In genomic region chr3:127628788-127629456, GRCh38 we compare ENCODE assay signal across 8 cellular contexts. TPM values are rescaled to one million over a fixed set of nuclear protein-coding genes. Genes with fewer than 3 reads are reported as not detected.
DNase-seq lines count a peak whose midpoint lies in the region; ATAC-seq, FAIRE-seq and TF ChIP-seq lines count a peak whose summit lies in the region.

A gene with protein sequence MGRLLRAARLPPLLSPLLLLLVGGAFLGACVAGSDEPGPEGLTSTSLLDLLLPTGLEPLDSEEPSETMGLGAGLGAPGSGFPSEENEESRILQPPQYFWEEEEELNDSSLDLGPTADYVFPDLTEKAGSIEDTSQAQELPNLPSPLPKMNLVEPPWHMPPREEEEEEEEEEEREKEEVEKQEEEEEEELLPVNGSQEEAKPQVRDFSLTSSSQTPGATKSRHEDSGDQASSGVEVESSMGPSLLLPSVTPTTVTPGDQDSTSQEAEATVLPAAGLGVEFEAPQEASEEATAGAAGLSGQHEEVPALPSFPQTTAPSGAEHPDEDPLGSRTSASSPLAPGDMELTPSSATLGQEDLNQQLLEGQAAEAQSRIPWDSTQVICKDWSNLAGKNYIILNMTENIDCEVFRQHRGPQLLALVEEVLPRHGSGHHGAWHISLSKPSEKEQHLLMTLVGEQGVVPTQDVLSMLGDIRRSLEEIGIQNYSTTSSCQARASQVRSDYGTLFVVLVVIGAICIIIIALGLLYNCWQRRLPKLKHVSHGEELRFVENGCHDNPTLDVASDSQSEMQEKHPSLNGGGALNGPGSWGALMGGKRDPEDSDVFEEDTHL (plus strand): TSS chr3:127629185. CDS start chr3:127629220, 35 bp downstream.

- no peak within 1 kb of the TSS for H2BK5ac ChIP-seq in mesendoderm (ENCODE audit: low read length)

- FAIRE-seq in GM12891 (lab: Jason Lieb, UNC): no peak

- in situ Hi-C loops in ACHN (cut with HindIII; ENCODE audit: low pct_ligation_motif_present, low pct_unique_long_range_greater_than_20kb, low sequenced_read_pairs): no loop called here

- no CpG with 5 or more reads among the region's 104 CpGs for WGBS in mesendoderm (ENCODE audit: extremely low coverage, insufficient coverage, low lambda C conversion rate)

- peak within 1 kb of the TSS; percentile 34 for H3K56ac ChIP-seq in mesendoderm (ENCODE audit: low read length)

- peak within 1 kb of the TSS; percentile 76 for H3K4me3 Mint-ChIP-seq in activated CD4-positive, alpha-beta T cell treated with anti-CD3 and anti-CD28 coated beads, Interleukin-2, amount 10 ng/mL, durations not matched to agents 7 days and 5 days
- H3K4me3 Mint-ChIP-seq in endothelial cell (ENCODE audit: unreplicated experiment): peak within 1 kb of the TSS; percentile 89

- peaks cover 57% of the 10 kb centered on the region for H3K27me3 Mint-ChIP-seq in activated CD4-positive, alpha-beta T cell treated with anti-CD3 and anti-CD28 coated beads, Interleukin-2, amount 10 ng/mL, durations not matched to agents 7 days and 5 days
- peaks cover 19% of the 10 kb centered on the region for H3K27me3 Mint-ChIP-seq in endothelial cell (ENCODE audit: unreplicated experiment)

- no peaks in the 10 kb centered on the region for H3K36me3 ChIP-seq in mesendoderm (ENCODE audit: control insufficient read depth, insufficient read depth, low read length)

- TF ChIP-seq POLR2A in GM12891 (IDR thresholded peaks at IDR 0.05; ENCODE audit: low read depth, low read length): no peak

- H3K36me3 Mint-ChIP-seq in activated CD4-positive, alpha-beta T cell treated with anti-CD3 and anti-CD28 coated beads, Interleukin-2, amount 10 ng/mL, durations not matched to agents 7 days and 5 days (ENCODE audit: low read depth): peaks cover 9% of the 10 kb centered on the region
- H3K36me3 Mint-ChIP-seq in endothelial cell (ENCODE audit: low read depth, unreplicated experiment): peaks cover 10% of the 10 kb centered on the region

- no peak within 1 kb of the TSS for H3K27ac ChIP-seq in mesendoderm (ENCODE audit: low read depth, low read length)

- peak; percentile 47 for DNase-seq in ACHN
- DNase-seq in GM12891 (ENCODE audit: insufficient read length, low spot score): peak; percentile 77
- DNase-seq in MV-4-11 (lab: John Stamatoyannopoulos, UW): peak; percentile 39
- peak; percentile 21 for DNase-seq in activated CD4-positive, alpha-beta T cell treated with anti-CD3 and anti-CD28 coated beads, Interleukin-2, amount 10 ng/mL, durations not matched to agents 7 days and 5 days
- DNase-seq in endothelial cell (ENCODE audit: low spot score): peak; percentile 57
- DNase-seq in mesendoderm: peak; percentile 60
- DNase-seq in stimulated activated naive CD4-positive, alpha-beta T cell (lab: John Stamatoyannopoulos, UW): peak in 4 of 6 experiments; percentile 22 to 40 (median 28)

- peak within 1 kb of the TSS; percentile 1 for H3K4me2 ChIP-seq in mesendoderm (ENCODE audit: low read length)

- H2BK15ac ChIP-seq in mesendoderm (replicated peaks; ENCODE audit: low read depth): no peak within 1 kb of the TSS

- no peaks in the 10 kb centered on the region for H3K79me2 ChIP-seq in mesendoderm (ENCODE audit: control insufficient read depth, insufficient read depth, low read length)

- TF ChIP-seq CTCF in endothelial cell (IDR thresholded peaks at IDR 0.05; ENCODE audit: unreplicated experiment): no peak

- H4K8ac ChIP-seq in mesendoderm (ENCODE audit: low read depth, low read length): no peak within 1 kb of the TSS

- no peak within 1 kb of the TSS for H2BK120ac ChIP-seq in mesendoderm (ENCODE audit: low read depth, low read length)

- no peak within 1 kb of the TSS for H3K4ac ChIP-seq in mesendoderm (ENCODE audit: low read depth, low read length)

- no peak within 1 kb of the TSS for H4K5ac ChIP-seq in mesendoderm (ENCODE audit: low read length)

- no peaks in the 10 kb centered on the region for H3K9me3 Mint-ChIP-seq in activated CD4-positive, alpha-beta T cell treated with anti-CD3 and anti-CD28 coated beads, Interleukin-2, amount 10 ng/mL, durations not matched to agents 7 days and 5 days
- no peaks in the 10 kb centered on the region for H3K9me3 Mint-ChIP-seq in endothelial cell (ENCODE audit: unreplicated experiment)

- no peak within 1 kb of the TSS for H3K23ac ChIP-seq in mesendoderm (ENCODE audit: low read length)

- peaks cover 33% of the 10 kb centered on the region for H3K4me1 Mint-ChIP-seq in activated CD4-positive, alpha-beta T cell treated with anti-CD3 and anti-CD28 coated beads, Interleukin-2, amount 10 ng/mL, durations not matched to agents 7 days and 5 days
- H3K4me1 Mint-ChIP-seq in endothelial cell (ENCODE audit: unreplicated experiment): peaks cover 15% of the 10 kb centered on the region

- H3K18ac ChIP-seq in mesendoderm (ENCODE audit: low read length): no peak within 1 kb of the TSS

- H3K79me1 ChIP-seq in mesendoderm (ENCODE audit: low read length): no peaks in the 10 kb centered on the region

- ATAC-seq in GM21825 (IDR thresholded peaks at IDR 0.05; ENCODE audit: unreplicated experiment): no peak

- POLR2A ChIA-PET in activated CD4-positive, alpha-beta T cell treated with anti-CD3 and anti-CD28 coated beads, Interleukin-2, amount 10 ng/mL, durations not matched to agents 7 days and 5 days (lab: Charles Lee): no interaction called here

- H3K27ac Mint-ChIP-seq in activated CD4-positive, alpha-beta T cell treated with anti-CD3 and anti-CD28 coated beads, Interleukin-2, amount 10 ng/mL, durations not matched to agents 7 days and 5 days: peak within 1 kb of the TSS; percentile 62
- peak within 1 kb of the TSS; percentile 30 for H3K27ac Mint-ChIP-seq in endothelial cell (ENCODE audit: unreplicated experiment)

- CTCF ChIA-PET in activated CD4-positive, alpha-beta T cell treated with anti-CD3 and anti-CD28 coated beads, Interleukin-2, amount 10 ng/mL, durations not matched to agents 7 days and 5 days (lab: Charles Lee): interaction anchor here (1.0 to 1.1 kb wide), 3 partner anchors 31 to 54 kb away, joined by 3 read pairs; partner anchors contain the start of gene MCM2

- H2AK5ac ChIP-seq in mesendoderm (ENCODE audit: low read length): no peak within 1 kb of the TSS

- peaks cover 12% of the 10 kb centered on the region for H3K27me3 ChIP-seq in mesendoderm (ENCODE audit: insufficient read depth, low read length, poor library complexity)

- H3K4me3 ChIP-seq in mesendoderm (ENCODE audit: low read length): no peak within 1 kb of the TSS

- no peaks in the 10 kb centered on the region for H3K4me1 ChIP-seq in mesendoderm (ENCODE audit: control insufficient read depth, low read depth, low read length)

- H3K9ac ChIP-seq in mesendoderm (ENCODE audit: low read length): no peak within 1 kb of the TSS

TF ChIP-seq in GM12891, 5 proteins besides CTCF, POLR2A, EP300 and RAD21:
- TF ChIP-seq PAX5 (IDR thresholded peaks at IDR 0.05; ENCODE audit: insufficient read depth, low read length, severe bottlenecking): no peak

RNA-seq across cellular contexts. Expression of the gene that starts here (rescaled TPM):
- polyA plus RNA-seq in GM12891 (2012; ENCODE audit: low read depth, missing spikeins): 4.0 TPM
- 1 to 10 TPM; 2.7 to 2.9 TPM for total RNA-seq in activated CD4-positive, alpha-beta T cell treated with anti-CD3 and anti-CD28 coated beads, Interleukin-2, amount 10 ng/mL, durations not matched to agents 7 days and 5 days
- 16.4 TPM for total RNA-seq in endothelial cell (ENCODE audit: unreplicated experiment)
- 9.6 TPM for polyA plus RNA-seq in mesendoderm (2013, experiment 1 of 2)
- polyA plus RNA-seq in mesendoderm (2013, experiment 2 of 2): 10.3 TPM

Comparison
In these comparisons a context has a peak if more than half of its experiments do, and no peak if none do; other contexts are left out.
1. DNase-seq: peak in every context shown above with its lines; median percentile 77 in GM12891; 60 in mesendoderm; 57 in endothelial cell; 47 in ACHN; 39 in MV-4-11; 28 in stimulated activated naive CD4-positive, alpha-beta T cell; 21 in activated CD4-positive, alpha-beta T cell treated with anti-CD3 and anti-CD28 coated beads, Interleukin-2, amount 10 ng/mL, durations not matched to agents 7 days and 5 days.